ENCODE assay signal across 1 cellular context in the genomic region with DNA sequence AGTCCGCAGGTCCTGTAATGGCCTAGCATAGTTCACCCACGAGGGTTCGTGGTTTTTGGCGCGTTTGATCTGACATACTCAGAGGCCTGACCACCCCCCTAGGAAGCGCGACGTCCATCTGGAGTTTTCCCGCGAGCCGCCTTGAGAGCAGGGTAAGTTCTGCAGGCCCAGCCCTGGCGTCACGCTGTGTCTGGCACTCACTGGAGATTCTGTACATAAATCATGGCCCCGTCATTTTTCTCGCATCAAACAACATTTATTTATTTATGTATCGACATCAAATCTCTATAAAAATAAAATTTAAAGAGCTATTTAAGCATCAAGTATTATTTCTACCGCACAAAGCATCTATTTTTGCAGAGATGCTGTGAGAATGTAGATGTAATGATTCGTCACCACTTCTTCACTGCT.
TF ChIP-seq lines count a peak whose summit lies in the region.

No MANE protein-coding gene starts in this region.

TF ChIP-seq in K562, 482 proteins besides CTCF, POLR2A, EP300 and RAD21 (continued from another document):
- TF ChIP-seq SRSF3 (IDR thresholded peaks at IDR 0.05; ENCODE audit: insufficient read depth, low read length) (no peak), ZNF212 (CRISPR knock-in tag; IDR thresholded peaks at IDR 0.05) (no peak), POLR2B (IDR thresholded peaks at IDR 0.05; ENCODE audit: low read depth, partially characterized antibody) (no peak), ZBTB49 (CRISPR knock-in tag; IDR thresholded peaks at IDR 0.05; ENCODE audit: borderline replicate concordance) (no peak), GATAD2A (IDR thresholded peaks at IDR 0.05) (0 out of 2 replicates have a peak, but pooled peaks have one; percentile 39), HDAC2 (IDR thresholded peaks at IDR 0.05) (no peak), ZNF707 (CRISPR knock-in tag; conservative IDR thresholded peaks at IDR 0.05) (no peak), ZBTB17 (CRISPR knock-in tag; IDR thresholded peaks at IDR 0.05) (no peak; the same call in 1 of the 2 replicates), PML (IDR thresholded peaks at IDR 0.05; ENCODE audit: low read length) (0 out of 2 replicates have a peak, but pooled peaks have one; percentile 1), USF1 (CRISPR knock-in tag; IDR thresholded peaks at IDR 0.05) (no peak), NFE2L1 (tag; IDR thresholded peaks at IDR 0.05; ENCODE audit: borderline replicate concordance, low read depth) (no peak), NCOA6 (IDR thresholded peaks at IDR 0.05) (no peak), SP1 (CRISPR knock-in tag; IDR thresholded peaks at IDR 0.05) (no peak), ESRRA (IDR thresholded peaks at IDR 0.05; ENCODE audit: borderline replicate concordance, low read depth) (no peak), POLR2G (IDR thresholded peaks at IDR 0.05; ENCODE audit: low read depth, low read length) (no peak), NRF1 (conservative IDR thresholded peaks at IDR 0.05 in 1 of 2, IDR thresholded peaks at IDR 0.05 in 1 of 2) (no peak), NFIC (IDR thresholded peaks at IDR 0.05) (no peak), KAT7 (CRISPR knock-in tag; IDR thresholded peaks at IDR 0.05; ENCODE audit: borderline replicate concordance) (no peak), RUNX1 (IDR thresholded peaks at IDR 0.05; ENCODE audit: low read depth) (no peak), ZNF311 (CRISPR knock-in tag; IDR thresholded peaks at IDR 0.05) (peak; percentile 70; the same call in 1 of the 2 replicates), CBX5 (IDR thresholded peaks at IDR 0.05; ENCODE audit: borderline replicate concordance, low read depth) (no peak), STAT5A (IDR thresholded peaks at IDR 0.05; ENCODE audit: borderline replicate concordance, low read length) (no peak), ZNF24 (IDR thresholded peaks at IDR 0.05) (no peak), NUFIP1 (IDR thresholded peaks at IDR 0.05; ENCODE audit: partially characterized antibody) (no peak), ELF4 (CRISPR knock-in tag; IDR thresholded peaks at IDR 0.05) (no peak), POLR3A (IDR thresholded peaks at IDR 0.05; ENCODE audit: borderline replicate concordance, extremely low read depth, insufficient read depth, insufficient read length) (no peak), ZNF239 (CRISPR knock-in tag; IDR thresholded peaks at IDR 0.05) (no peak), HMGN3 (IDR thresholded peaks at IDR 0.05; ENCODE audit: borderline replicate concordance, extremely low read depth, insufficient read length, low read depth, low read length) (no peak), XRCC5 (IDR thresholded peaks at IDR 0.05; ENCODE audit: low read depth, low read length) (no peak), TAL1 (IDR thresholded peaks at IDR 0.05) (no peak; the same call in 1 of the 2 replicates), RBM14 (IDR thresholded peaks at IDR 0.05; ENCODE audit: borderline replicate concordance, insufficient read depth, low read depth, low read length) (no peak), HBP1 (CRISPR knock-in tag; IDR thresholded peaks at IDR 0.05) (peak; percentile 83; the same call in 1 of the 2 replicates), HEY1 (CRISPR knock-in tag; IDR thresholded peaks at IDR 0.05; ENCODE audit: borderline replicate concordance) (no peak), ZNF785 (CRISPR knock-in tag; IDR thresholded peaks at IDR 0.05) (no peak), SIN3A (IDR thresholded peaks at IDR 0.05; ENCODE audit: borderline replicate concordance in 2 of 2, control insufficient read depth in 1 of 2, low read depth in 2 of 2, low read length in 2 of 2) (no peak), BCOR (IDR thresholded peaks at IDR 0.05) (no peak), ZNF780A (CRISPR knock-in tag; IDR thresholded peaks at IDR 0.05) (no peak), TAF15 (IDR thresholded peaks at IDR 0.05; ENCODE audit: low read depth, low read length) (no peak), POLR2AphosphoS5 (IDR thresholded peaks at IDR 0.05; ENCODE audit: control insufficient read depth, insufficient read depth, low read depth, low read length) (no peak), DPF2 (IDR thresholded peaks at IDR 0.05) (no peak), NEUROD1 (IDR thresholded peaks at IDR 0.05; ENCODE audit: borderline replicate concordance, low read depth, low read length, partially characterized antibody) (peak; percentile 5), ZNF695 (CRISPR knock-in tag; IDR thresholded peaks at IDR 0.05) (0 out of 2 replicates have a peak, but pooled peaks have one; percentile 17), ZC3H11A (IDR thresholded peaks at IDR 0.05; ENCODE audit: low read depth, low read length) (no peak)
- TF ChIP-seq, protein P1, sequence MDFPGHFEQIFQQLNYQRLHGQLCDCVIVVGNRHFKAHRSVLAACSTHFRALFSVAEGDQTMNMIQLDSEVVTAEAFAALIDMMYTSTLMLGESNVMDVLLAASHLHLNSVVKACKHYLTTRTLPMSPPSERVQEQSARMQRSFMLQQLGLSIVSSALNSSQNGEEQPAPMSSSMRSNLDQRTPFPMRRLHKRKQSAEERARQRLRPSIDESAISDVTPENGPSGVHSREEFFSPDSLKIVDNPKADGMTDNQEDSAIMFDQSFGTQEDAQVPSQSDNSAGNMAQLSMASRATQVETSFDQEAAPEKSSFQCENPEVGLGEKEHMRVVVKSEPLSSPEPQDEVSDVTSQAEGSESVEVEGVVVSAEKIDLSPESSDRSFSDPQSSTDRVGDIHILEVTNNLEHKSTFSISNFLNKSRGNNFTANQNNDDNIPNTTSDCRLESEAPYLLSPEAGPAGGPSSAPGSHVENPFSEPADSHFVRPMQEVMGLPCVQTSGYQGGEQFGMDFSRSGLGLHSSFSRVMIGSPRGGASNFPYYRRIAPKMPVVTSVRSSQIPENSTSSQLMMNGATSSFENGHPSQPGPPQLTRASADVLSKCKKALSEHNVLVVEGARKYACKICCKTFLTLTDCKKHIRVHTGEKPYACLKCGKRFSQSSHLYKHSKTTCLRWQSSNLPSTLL (IDR thresholded peaks at IDR 0.05), result no peak
- TF ChIP-seq, protein P2, sequence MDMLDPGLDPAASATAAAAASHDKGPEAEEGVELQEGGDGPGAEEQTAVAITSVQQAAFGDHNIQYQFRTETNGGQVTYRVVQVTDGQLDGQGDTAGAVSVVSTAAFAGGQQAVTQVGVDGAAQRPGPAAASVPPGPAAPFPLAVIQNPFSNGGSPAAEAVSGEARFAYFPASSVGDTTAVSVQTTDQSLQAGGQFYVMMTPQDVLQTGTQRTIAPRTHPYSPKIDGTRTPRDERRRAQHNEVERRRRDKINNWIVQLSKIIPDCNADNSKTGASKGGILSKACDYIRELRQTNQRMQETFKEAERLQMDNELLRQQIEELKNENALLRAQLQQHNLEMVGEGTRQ (CRISPR knock-in tag; IDR thresholded peaks at IDR 0.05), result no peak
- TF ChIP-seq, protein P3, sequence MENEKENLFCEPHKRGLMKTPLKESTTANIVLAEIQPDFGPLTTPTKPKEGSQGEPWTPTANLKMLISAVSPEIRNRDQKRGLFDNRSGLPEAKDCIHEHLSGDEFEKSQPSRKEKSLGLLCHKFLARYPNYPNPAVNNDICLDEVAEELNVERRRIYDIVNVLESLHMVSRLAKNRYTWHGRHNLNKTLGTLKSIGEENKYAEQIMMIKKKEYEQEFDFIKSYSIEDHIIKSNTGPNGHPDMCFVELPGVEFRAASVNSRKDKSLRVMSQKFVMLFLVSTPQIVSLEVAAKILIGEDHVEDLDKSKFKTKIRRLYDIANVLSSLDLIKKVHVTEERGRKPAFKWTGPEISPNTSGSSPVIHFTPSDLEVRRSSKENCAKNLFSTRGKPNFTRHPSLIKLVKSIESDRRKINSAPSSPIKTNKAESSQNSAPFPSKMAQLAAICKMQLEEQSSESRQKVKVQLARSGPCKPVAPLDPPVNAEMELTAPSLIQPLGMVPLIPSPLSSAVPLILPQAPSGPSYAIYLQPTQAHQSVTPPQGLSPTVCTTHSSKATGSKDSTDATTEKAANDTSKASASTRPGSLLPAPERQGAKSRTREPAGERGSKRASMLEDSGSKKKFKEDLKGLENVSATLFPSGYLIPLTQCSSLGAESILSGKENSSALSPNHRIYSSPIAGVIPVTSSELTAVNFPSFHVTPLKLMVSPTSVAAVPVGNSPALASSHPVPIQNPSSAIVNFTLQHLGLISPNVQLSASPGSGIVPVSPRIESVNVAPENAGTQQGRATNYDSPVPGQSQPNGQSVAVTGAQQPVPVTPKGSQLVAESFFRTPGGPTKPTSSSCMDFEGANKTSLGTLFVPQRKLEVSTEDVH (IDR thresholded peaks at IDR 0.05; ENCODE audit: low read depth, partially characterized antibody), result no peak
- TF ChIP-seq, protein P4, sequence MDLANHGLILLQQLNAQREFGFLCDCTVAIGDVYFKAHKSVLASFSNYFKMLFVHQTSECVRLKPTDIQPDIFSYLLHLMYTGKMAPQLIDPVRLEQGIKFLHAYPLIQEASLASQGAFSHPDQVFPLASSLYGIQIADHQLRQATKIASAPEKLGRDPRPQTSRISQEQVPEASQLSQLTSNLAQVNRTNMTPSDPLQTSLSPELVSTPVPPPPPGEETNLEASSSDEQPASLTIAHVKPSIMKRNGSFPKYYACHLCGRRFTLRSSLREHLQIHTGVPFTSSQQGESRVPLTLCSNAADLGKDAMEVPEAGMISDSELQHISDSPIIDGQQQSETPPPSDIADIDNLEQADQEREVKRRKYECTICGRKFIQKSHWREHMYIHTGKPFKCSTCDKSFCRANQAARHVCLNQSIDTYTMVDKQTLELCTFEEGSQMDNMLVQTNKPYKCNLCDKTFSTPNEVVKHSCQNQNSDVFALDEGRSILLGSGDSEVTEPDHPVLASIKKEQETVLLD (IDR thresholded peaks at IDR 0.05), result no peak
- TF ChIP-seq, protein P5, sequence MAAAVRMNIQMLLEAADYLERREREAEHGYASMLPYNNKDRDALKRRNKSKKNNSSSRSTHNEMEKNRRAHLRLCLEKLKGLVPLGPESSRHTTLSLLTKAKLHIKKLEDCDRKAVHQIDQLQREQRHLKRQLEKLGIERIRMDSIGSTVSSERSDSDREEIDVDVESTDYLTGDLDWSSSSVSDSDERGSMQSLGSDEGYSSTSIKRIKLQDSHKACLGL (CRISPR knock-in tag; IDR thresholded peaks at IDR 0.05; ENCODE audit: borderline replicate concordance, poor library complexity, severe bottlenecking), result no peak
- TF ChIP-seq, protein P6, sequence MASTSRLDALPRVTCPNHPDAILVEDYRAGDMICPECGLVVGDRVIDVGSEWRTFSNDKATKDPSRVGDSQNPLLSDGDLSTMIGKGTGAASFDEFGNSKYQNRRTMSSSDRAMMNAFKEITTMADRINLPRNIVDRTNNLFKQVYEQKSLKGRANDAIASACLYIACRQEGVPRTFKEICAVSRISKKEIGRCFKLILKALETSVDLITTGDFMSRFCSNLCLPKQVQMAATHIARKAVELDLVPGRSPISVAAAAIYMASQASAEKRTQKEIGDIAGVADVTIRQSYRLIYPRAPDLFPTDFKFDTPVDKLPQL (IDR thresholded peaks at IDR 0.05; ENCODE audit: extremely low read depth, insufficient read length), result no peak
- TF ChIP-seq, protein P7, sequence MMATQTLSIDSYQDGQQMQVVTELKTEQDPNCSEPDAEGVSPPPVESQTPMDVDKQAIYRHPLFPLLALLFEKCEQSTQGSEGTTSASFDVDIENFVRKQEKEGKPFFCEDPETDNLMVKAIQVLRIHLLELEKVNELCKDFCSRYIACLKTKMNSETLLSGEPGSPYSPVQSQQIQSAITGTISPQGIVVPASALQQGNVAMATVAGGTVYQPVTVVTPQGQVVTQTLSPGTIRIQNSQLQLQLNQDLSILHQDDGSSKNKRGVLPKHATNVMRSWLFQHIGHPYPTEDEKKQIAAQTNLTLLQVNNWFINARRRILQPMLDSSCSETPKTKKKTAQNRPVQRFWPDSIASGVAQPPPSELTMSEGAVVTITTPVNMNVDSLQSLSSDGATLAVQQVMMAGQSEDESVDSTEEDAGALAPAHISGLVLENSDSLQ (IDR thresholded peaks at IDR 0.05), result peak; percentile 67
